10 cellular contexts compared by ENCODE assay signal in the genomic region with DNA sequence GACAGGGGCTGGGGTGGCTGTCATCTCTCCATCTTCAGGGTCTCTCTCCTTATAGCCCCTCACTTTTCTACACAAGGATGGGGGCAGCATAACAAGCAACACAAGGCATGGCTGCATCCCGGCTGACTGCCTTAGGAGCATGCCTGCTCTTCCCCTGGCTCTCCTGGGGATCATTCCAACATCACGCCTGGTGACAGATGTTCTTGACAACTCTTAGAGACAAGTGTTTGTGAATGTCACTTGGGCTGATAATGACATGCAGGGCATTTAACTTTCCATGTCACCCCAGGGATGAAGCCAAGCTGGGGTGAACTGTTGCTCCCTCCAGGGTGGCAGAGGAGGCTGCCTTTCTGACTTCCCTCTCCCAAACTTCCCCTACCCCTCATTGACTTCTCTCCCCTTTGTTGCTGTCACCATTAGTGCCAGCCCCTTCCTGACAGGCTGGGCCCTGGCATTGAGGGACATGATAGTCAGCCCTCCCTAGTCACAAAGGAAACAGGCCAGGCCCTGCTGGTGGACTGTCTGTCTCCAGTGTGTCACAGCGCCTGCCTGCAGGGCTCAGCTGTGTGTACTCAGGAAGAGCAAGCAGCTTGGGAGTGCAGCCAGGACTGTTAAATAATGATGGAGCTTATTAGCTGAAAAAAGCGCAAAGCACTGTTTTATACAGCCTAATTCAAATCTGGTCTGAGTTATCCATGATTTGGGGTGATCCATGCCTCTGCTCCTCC.
DNase-seq lines count a peak whose midpoint lies in the region; ATAC-seq, FAIRE-seq and TF ChIP-seq lines count a peak whose summit lies in the region.
"Had no signal": no experiment of that assay in that cellular context is flagged by ENCODE, and none has a peak within 500 bp of the region (broad histone marks: within the 10 kb centered on the region; RNA-seq: fewer than 3 reads in every experiment).

No MANE protein-coding gene starts in this region.

- H3K4me2 ChIP-seq in GM23248 (ENCODE audit: unreplicated experiment), result no peak overlapping the region
- no peak overlapping the region for H3K4me2 ChIP-seq in H1 (ENCODE audit: insufficient read depth in 1 of 2, low read depth in 2 of 2, low read length in 2 of 2)
- H3K4me2 ChIP-seq in trophoblast cell (ENCODE audit: low read length), result no peak overlapping the region

- H3K36me3 ChIP-seq in GM23248 (ENCODE audit: low read depth) (no peaks in the 10 kb centered on the region), H1 (ENCODE audit: control insufficient read depth in 2 of 4, insufficient read depth in 4 of 4, low read length in 3 of 4) (no peaks in the 10 kb centered on the region), pancreas (no peaks in the 10 kb centered on the region), trophoblast cell (ENCODE audit: control insufficient read depth in 1 of 2, insufficient read depth in 2 of 2, low read length in 2 of 2) (no peaks in the 10 kb centered on the region)

- TF ChIP-seq POLR2A in H1 (IDR thresholded peaks at IDR 0.05; ENCODE audit: control extremely low read depth in 1 of 2, low read depth in 2 of 2, low read length in 2 of 2), result no peak

- no peak overlapping the region for H4K5ac ChIP-seq in H1 (ENCODE audit: insufficient read length, low read depth, low read length)

- H4K8ac ChIP-seq in H1 (ENCODE audit: extremely low read depth, insufficient read depth, low read length) (no peak overlapping the region; the same call in 1 of the 2 replicates), trophoblast cell (ENCODE audit: low read depth, low read length) (no peak overlapping the region)

- no peaks in the 10 kb centered on the region for H3K79me1 ChIP-seq in H1 (ENCODE audit: low read depth, low read length)
- H3K79me1 ChIP-seq in trophoblast cell (ENCODE audit: low read length), result no peaks in the 10 kb centered on the region

- H2AK5ac ChIP-seq in H1 (ENCODE audit: low read depth, low read length) (no peak overlapping the region), trophoblast cell (ENCODE audit: low read length) (no peak overlapping the region)

- no peak for TF ChIP-seq RAD21 in H1 (IDR thresholded peaks at IDR 0.05 in 1 of 2, conservative IDR thresholded peaks at IDR 0.05 in 1 of 2; ENCODE audit: low read depth in 2 of 2, low read length in 2 of 2)

- no peaks in the 10 kb centered on the region for H3K27me3 ChIP-seq in GM23248 (replicated peaks; ENCODE audit: insufficient read depth)
- H3K27me3 ChIP-seq in H1 (replicated peaks in 1 of 4; ENCODE audit: control insufficient read depth in 3 of 4, extremely low read depth in 1 of 4, insufficient read depth in 3 of 4, low read length in 3 of 4), result no peaks in the 10 kb centered on the region
- H3K27me3 ChIP-seq in pancreas, result no peaks in the 10 kb centered on the region
- no peaks in the 10 kb centered on the region for H3K27me3 ChIP-seq in trophoblast cell (ENCODE audit: insufficient read depth, low read length)

- H3K79me2 ChIP-seq in GM23248 (ENCODE audit: insufficient read depth) (no peaks in the 10 kb centered on the region), H1 (ENCODE audit: control insufficient read depth in 1 of 2, insufficient read depth in 2 of 2, low read length in 2 of 2) (no peaks in the 10 kb centered on the region), trophoblast cell (ENCODE audit: control insufficient read depth, insufficient read depth, low read length, poor library complexity) (no peaks in the 10 kb centered on the region)

- no peaks in the 10 kb centered on the region for H4K20me1 ChIP-seq in GM23248 (ENCODE audit: insufficient read depth)
- H4K20me1 ChIP-seq in H1 (replicated peaks in 1 of 2; ENCODE audit: control insufficient read depth in 1 of 2, insufficient read depth in 2 of 2, low read length in 2 of 2), result no peaks in the 10 kb centered on the region

- H3K4me3 ChIP-seq in GM23248 (no peak overlapping the region), H1 (ENCODE audit: extremely low read depth in 1 of 4, insufficient read depth in 2 of 4, low read depth in 3 of 4, low read length in 4 of 4) (no peak overlapping the region), pancreas (no peak overlapping the region), trophoblast cell (ENCODE audit: low read depth, low read length) (no peak overlapping the region)

- H2BK120ac ChIP-seq in H1 (replicated peaks; ENCODE audit: low read depth, low read length) (no peak overlapping the region), trophoblast cell (ENCODE audit: insufficient read depth, low read length, poor library complexity) (no peak overlapping the region)

- H3K4me1 ChIP-seq in GM23248 (ENCODE audit: insufficient read depth), result no peaks in the 10 kb centered on the region
- peaks cover 5 to 9% (median 6%) of the 10 kb centered on the region in 4 experiments; a peak in 6 of 7 replicates for H3K4me1 ChIP-seq in H1 (replicated peaks in 1 of 4; ENCODE audit: control insufficient read depth in 3 of 4, insufficient read depth in 4 of 4, low read length in 3 of 4)
- no peaks in the 10 kb centered on the region for H3K4me1 ChIP-seq in pancreas
- H3K4me1 ChIP-seq in trophoblast cell (ENCODE audit: control insufficient read depth in 1 of 2, insufficient read depth in 2 of 2, low read length in 2 of 2), result no peaks in the 10 kb centered on the region

- CTCF ChIA-PET in H1 (lab: Charles Lee; ENCODE audit: partially characterized antibody), result interaction anchor here (0.7 kb wide), 1 partner anchor 424 kb away, joined by 3 read pairs; no protein-coding TSS in a partner anchor

- TF ChIP-seq CTCF in H1 (IDR thresholded peaks at IDR 0.05; ENCODE audit: control extremely low read depth in 1 of 3, insufficient read depth in 1 of 3, low read depth in 1 of 3, low read length in 3 of 3) (no peak), pancreas (IDR thresholded peaks at IDR 0.05) (no peak)

- no peak overlapping the region for H3K56ac ChIP-seq in H1 (replicated peaks; ENCODE audit: insufficient read length, low read depth, low read length)

- in situ Hi-C loops in GM23248 (cut with MboI), result no loop called here

- peak; percentile 7 for DNase-seq in GM23248
- peak; percentile 72 for DNase-seq in NCI-H2171 treated with DMSO at 0.1 percent for 48 hours (lab: John Stamatoyannopoulos, UW)
- DNase-seq in H1 (ENCODE audit: low read depth in 1 of 2, low spot score in 2 of 2), result no peak
- peak in 2 of 6 donors; percentile 16 to 52 for DNase-seq in pancreas
- no peak for DNase-seq in trophoblast cell
- DNase-seq: erythroblast, mesendoderm, NCI-H2107 had no signal

- H3K23ac ChIP-seq in H1 (ENCODE audit: insufficient read length) (no peak overlapping the region), trophoblast cell (ENCODE audit: low read length) (no peak overlapping the region)

- H3K14ac ChIP-seq in H1 (ENCODE audit: insufficient read length) (no peak overlapping the region), trophoblast cell (ENCODE audit: low read length) (no peak overlapping the region)

- H4K12ac ChIP-seq in trophoblast cell (ENCODE audit: low read depth, low read length), result no peak overlapping the region

- H3K9me2 ChIP-seq in GM23248 (ENCODE audit: insufficient read depth), result no peaks in the 10 kb centered on the region

- no peak overlapping the region for H4K91ac ChIP-seq in H1 (replicated peaks; ENCODE audit: insufficient read length, low read length)
- H4K91ac ChIP-seq in trophoblast cell (ENCODE audit: low read depth, low read length), result no peak overlapping the region

- H2BK20ac ChIP-seq in H1 (ENCODE audit: low read length), result no peak overlapping the region

- no peak overlapping the region; the same call in 1 of the 2 replicates for H2BK12ac ChIP-seq in H1 (ENCODE audit: low read depth, low read length)
- no peak overlapping the region for H2BK12ac ChIP-seq in trophoblast cell (ENCODE audit: low read length)

- H2BK5ac ChIP-seq in H1 (ENCODE audit: low read depth, low read length), result no peak overlapping the region
- H2BK5ac ChIP-seq in trophoblast cell (ENCODE audit: low read depth, low read length, poor library complexity), result no peak overlapping the region

- H3K27ac ChIP-seq in GM23248 (no peak overlapping the region), H1 (ENCODE audit: low read depth, low read length) (no peak overlapping the region), pancreas (no peak overlapping the region), trophoblast cell (ENCODE audit: low read depth, low read length) (no peak overlapping the region)

- no peaks in the 10 kb centered on the region for H3F3A ChIP-seq in GM23248 (ENCODE audit: insufficient read depth)

- H3K18ac ChIP-seq in H1 (ENCODE audit: extremely low read depth, low read length) (0 out of 2 replicates have a peak overlapping the region, but pooled peaks have one; percentile 7), trophoblast cell (ENCODE audit: low read length) (no peak overlapping the region)

- H3K4ac ChIP-seq in H1 (replicated peaks; ENCODE audit: insufficient read length, low read depth, low read length), result peak overlapping the region; percentile 46
- H3K4ac ChIP-seq in trophoblast cell (ENCODE audit: low read depth, low read length), result no peak overlapping the region

- no peak for TF ChIP-seq EP300 in H1 (IDR thresholded peaks at IDR 0.05; ENCODE audit: borderline replicate concordance in 1 of 2, low read depth in 2 of 2, low read length in 2 of 2)

- no peak for FAIRE-seq in H1 (lab: Jason Lieb, UNC)
- FAIRE-seq in pancreas (lab: Jason Lieb, UNC), result no peak

- POLR2A ChIA-PET in H1 (lab: Charles Lee; ENCODE audit: partially characterized antibody), result interaction anchor here (1.4 kb wide), 1 partner anchor 9 kb away, joined by 4 read pairs; no protein-coding TSS in a partner anchor

- H2AFZ ChIP-seq in GM23248 (no peak overlapping the region), H1 (ENCODE audit: low read length) (no peak overlapping the region), trophoblast cell (ENCODE audit: insufficient read depth, low read length, poor library complexity) (no peak overlapping the region)

- no peaks in the 10 kb centered on the region for H3K23me2 ChIP-seq in H1 (ENCODE audit: low read depth, low read length)

- ATAC-seq in pancreas (peak; percentile 35 to 73 (median 43)), HG03095 (IDR thresholded peaks at IDR 0.05; ENCODE audit: unreplicated experiment) (no peak), GM18909 (IDR thresholded peaks at IDR 0.05; ENCODE audit: poor library complexity, unreplicated experiment) (no peak)

- intact Hi-C loops in pancreas (cut with DNase I), result no loop called here

- H3K9me3 ChIP-seq in GM23248 (ENCODE audit: low read depth) (no peaks in the 10 kb centered on the region), H1 (ENCODE audit: insufficient read depth in 2 of 2, low read depth in 1 of 2, low read length in 1 of 2) (no peaks in the 10 kb centered on the region), pancreas (no peaks in the 10 kb centered on the region), trophoblast cell (ENCODE audit: insufficient read depth, low read depth, low read length) (no peaks in the 10 kb centered on the region)

- H3K9ac ChIP-seq in GM23248 (no peak overlapping the region), H1 (replicated peaks in 1 of 4; ENCODE audit: extremely low read depth in 1 of 4, low read depth in 3 of 4, low read length in 3 of 4) (no peak overlapping the region), trophoblast cell (ENCODE audit: low read length) (no peak overlapping the region)

- WGBS in GM23248 (ENCODE audit: low coverage in 1 of 2, low lambda C conversion rate in 2 of 2, missing lambda C conversion rate in 2 of 2), 2 experiments, result 5 to 13% methylated on average over 4 of the region's 4 CpGs
- WGBS in H1 (ENCODE audit: extremely low coverage in 1 of 2, insufficient coverage in 1 of 2, insufficient read length in 1 of 2, insufficient replicate concordance in 2 of 2, low coverage in 1 of 2, low lambda C conversion rate in 2 of 2, missing lambda C conversion rate in 1 of 2), 2 experiments, result 90% methylated on average over 4 of the region's 4 CpGs; no CpG with 5 or more reads in 1 of the 2 experiments
- WGBS in pancreas, 2 donors, result 54 to 55% methylated on average over 4 of the region's 4 CpGs
- no CpG with 5 or more reads among the region's 4 CpGs for WGBS in trophoblast cell (ENCODE audit: extremely low coverage, insufficient coverage, insufficient read length)

- H2BK15ac ChIP-seq in H1 (ENCODE audit: low read length), result no peak overlapping the region

Comparison
In these comparisons a context has a peak if more than half of its experiments do, and no peak if none do; other contexts are left out.
1. DNase-seq: peak in GM23248 (single experiment) and NCI-H2171 treated with DMSO at 0.1 percent for 48 hours (single experiment); none in H1 (0 of 2) and trophoblast cell (0 of 2).
2. ATAC-seq: peak in pancreas (4 of 4); none in HG03095 (single experiment) and GM18909 (single experiment).